In genomic region chr6:69370763-69371162, GRCh38 we compare ENCODE assay signal across 16 cellular contexts.
DNase-seq lines count a peak whose midpoint lies in the region; ATAC-seq and TF ChIP-seq lines count a peak whose summit lies in the region.
"Had no signal": no experiment of that assay in that cellular context is flagged by ENCODE, and none has a peak within 500 bp of the region (broad histone marks: within the 10 kb centered on the region; RNA-seq: fewer than 3 reads in every experiment).

No MANE protein-coding gene starts in this region.

- peak; percentile 47 for DNase-seq in Right ventricle myocardium superior
- DNase-seq in cardiac septum (ENCODE audit: low spot score) = no peak
- DNase-seq in cerebellar cortex (ENCODE audit: low spot score) = peak; percentile 79
- peak; percentile 39 for DNase-seq in left ventricle myocardium inferior
- DNase-seq in MCF 10A (ENCODE audit: unreplicated experiment) = no peak
- DNase-seq in natural killer cell treated with Interleukin-12 subunit alpha and Interleukin-12 subunit beta and Interleukin-15 and Interleukin-18, amount 100 ng/mL, for 72 hours (ENCODE audit: low spot score) = no peak
- DNase-seq: DMS79, Karpas-422, NCI-H187, NCI-H2227 treated with DMSO at 0.1 percent for 48 hours, NCI-H510A treated with DMSO at 0.1 percent for 48 hours, NCI-H748 treated with DMSO at 0.1 percent for 48 hours, Peyer's patch had no signal

- H3K27me3 ChIP-seq in left ventricle myocardium inferior (ENCODE audit: low read depth) = no peaks in the 10 kb centered on the region
- H3K27me3 ChIP-seq: Peyer's patch had no signal

- H3K27ac ChIP-seq in left ventricle myocardium inferior (replicated peaks) = no peak overlapping the region
- H3K27ac ChIP-seq: Peyer's patch had no signal

- ATAC-seq in Right ventricle myocardium superior (ENCODE audit: poor library complexity) (peak; percentile 97), GM21526 (IDR thresholded peaks at IDR 0.05; ENCODE audit: low FRiP score, unreplicated experiment) (no peak)
- no peak for ATAC-seq in natural killer cell treated with Interleukin-12 subunit alpha and Interleukin-12 subunit beta and Interleukin-15 and Interleukin-18, amount 100 ng/mL, for 72 hours

- TF ChIP-seq CTCF in left ventricle myocardium inferior (IDR thresholded peaks at IDR 0.05; ENCODE audit: borderline replicate concordance) (no peak), MCF 10A (IDR thresholded peaks at IDR 0.05; ENCODE audit: unreplicated experiment) (no peak)

- H3K4me1 Mint-ChIP-seq in MCF 10A (ENCODE audit: insufficient read depth, unreplicated experiment) = no peaks in the 10 kb centered on the region
- H3K4me1 Mint-ChIP-seq in natural killer cell treated with Interleukin-12 subunit alpha and Interleukin-12 subunit beta and Interleukin-15 and Interleukin-18, amount 100 ng/mL, for 72 hours (ENCODE audit: low read depth in 2 of 2) = no peaks in the 10 kb centered on the region
- H3K4me1 Mint-ChIP-seq: B cell had no signal

- CTCF ChIA-PET in MCF 10A (lab: Yijun Ruan, JAX) = interaction anchor here (0.7 kb wide), 1 partner anchor 84 kb away, joined by 3 read pairs; no protein-coding TSS in a partner anchor

- intact Hi-C loops in Right ventricle myocardium superior (cut with DNase I) (no loop called here), cardiac septum (cut with DNase I) (no loop called here), left ventricle myocardium inferior (cut with micrococcal nuclease) (no loop called here), MCF 10A (cut with micrococcal nuclease) (no loop called here)

- BruUV-seq in MCF 10A (replicated peaks; lab: Mats Ljungman, UMichigan) = no TSS peak

- no peaks in the 10 kb centered on the region for H3K36me3 Mint-ChIP-seq in MCF 10A (ENCODE audit: insufficient read depth, unreplicated experiment)
- H3K36me3 Mint-ChIP-seq in natural killer cell treated with Interleukin-12 subunit alpha and Interleukin-12 subunit beta and Interleukin-15 and Interleukin-18, amount 100 ng/mL, for 72 hours = no peaks in the 10 kb centered on the region

- no peak overlapping the region for H3K4me3 ChIP-seq in left ventricle myocardium inferior
- H3K4me3 ChIP-seq: HAP-1, Peyer's patch had no signal

- no peaks in the 10 kb centered on the region for H3K9me3 ChIP-seq in left ventricle myocardium inferior (replicated peaks)
- H3K9me3 ChIP-seq: HAP-1, Peyer's patch had no signal

- H3K9me3 Mint-ChIP-seq in MCF 10A (ENCODE audit: unreplicated experiment) = no peaks in the 10 kb centered on the region
- H3K9me3 Mint-ChIP-seq in natural killer cell treated with Interleukin-12 subunit alpha and Interleukin-12 subunit beta and Interleukin-15 and Interleukin-18, amount 100 ng/mL, for 72 hours = peaks cover 20% of the 10 kb centered on the region

- peaks cover 62% of the 10 kb centered on the region for H3K27me3 Mint-ChIP-seq in MCF 10A (ENCODE audit: insufficient read depth, unreplicated experiment)
- H3K27me3 Mint-ChIP-seq in natural killer cell treated with Interleukin-12 subunit alpha and Interleukin-12 subunit beta and Interleukin-15 and Interleukin-18, amount 100 ng/mL, for 72 hours = no peaks in the 10 kb centered on the region
- H3K27me3 Mint-ChIP-seq: B cell had no signal

- no peak overlapping the region for H3K27ac Mint-ChIP-seq in MCF 10A (ENCODE audit: low read depth, unreplicated experiment)
- no peak overlapping the region for H3K27ac Mint-ChIP-seq in natural killer cell treated with Interleukin-12 subunit alpha and Interleukin-12 subunit beta and Interleukin-15 and Interleukin-18, amount 100 ng/mL, for 72 hours
- H3K27ac Mint-ChIP-seq: B cell had no signal

- H3K4me1 ChIP-seq in left ventricle myocardium inferior = peaks cover 5% of the 10 kb centered on the region
- H3K4me1 ChIP-seq: HAP-1, Peyer's patch had no signal

- H3K4me3 Mint-ChIP-seq in MCF 10A (ENCODE audit: unreplicated experiment) = no peak overlapping the region
- H3K4me3 Mint-ChIP-seq in natural killer cell treated with Interleukin-12 subunit alpha and Interleukin-12 subunit beta and Interleukin-15 and Interleukin-18, amount 100 ng/mL, for 72 hours = no peak overlapping the region
- H3K4me3 Mint-ChIP-seq: B cell had no signal

- H3K36me3 ChIP-seq in left ventricle myocardium inferior = no peaks in the 10 kb centered on the region
- H3K36me3 ChIP-seq: HAP-1, Peyer's patch had no signal

- POLR2A ChIA-PET in MCF 10A (lab: Yijun Ruan, JAX) = no interaction called here

Comparison
In these comparisons a context has a peak if more than half of its experiments do, and no peak if none do; other contexts are left out.
1. DNase-seq: peak in Right ventricle myocardium superior (single experiment), cerebellar cortex (single experiment) and left ventricle myocardium inferior (single experiment); none in cardiac septum (single experiment), MCF 10A (single experiment) and natural killer cell treated with Interleukin-12 subunit alpha and Interleukin-12 subunit beta and Interleukin-15 and Interleukin-18, amount 100 ng/mL, for 72 hours (single experiment).